ENCODE assay signal across 11 cellular contexts in genomic region chr19:49520705-49521319, GRCh38. TPM values are rescaled to one million over a fixed set of nuclear protein-coding genes. Genes with fewer than 3 reads are reported as not detected.
A peak's percentile ranks its signal among the peaks of the same experiment; 100 is the strongest.
DNase-seq lines count a peak whose midpoint lies in the region; ATAC-seq and TF ChIP-seq lines count a peak whose summit lies in the region.
"Had no signal": no experiment of that assay in that cellular context is flagged by ENCODE, and none has a peak within 500 bp of the region (broad histone marks: within the 10 kb centered on the region; RNA-seq: fewer than 3 reads in every experiment).

No MANE protein-coding gene starts in this region.

- no peak overlapping the region for H3K27ac ChIP-seq in right lobe of liver

- TF ChIP-seq CTCF in right lobe of liver (IDR thresholded peaks at IDR 0.05), result no peak

- no peaks in the 10 kb centered on the region for H3K9me3 ChIP-seq in right lobe of liver
- H3K9me3 ChIP-seq: transverse colon had no signal

- DNase-seq in G401 (ENCODE audit: low spot score), result peak; percentile 23
- DNase-seq in right lobe of liver, result no peak
- no peak for DNase-seq in NCI-H526 (lab: John Stamatoyannopoulos, UW)
- DNase-seq in T-helper 2 cell, result no peak
- DNase-seq: activated CD8-positive, alpha-beta memory T cell treated with anti-CD3 and anti-CD28 coated beads, Interleukin-2, amount 10 ng/mL, durations not matched to agents 7 days and 5 days; dermis blood vessel endothelial cell; DMS 273 treated with DMSO at 0.1 percent for 48 hours; NCI-H1694; NCI-H69; SHP77 treated with DMSO at 0.1 percent for 48 hours; transverse colon had no signal

- in situ Hi-C loops in G401 (cut with HindIII; ENCODE audit: low sequenced_read_pairs), result no loop called here

- no peak for TF ChIP-seq POLR2A in right lobe of liver (IDR thresholded peaks at IDR 0.05)

- H3K36me3 ChIP-seq in right lobe of liver, result peaks cover 0 to 38% (median 2%) of the 10 kb centered on the region in 4 donors

- no peaks in the 10 kb centered on the region for H3K27me3 ChIP-seq in right lobe of liver
- H3K27me3 ChIP-seq: transverse colon had no signal

- ATAC-seq in right lobe of liver, result peak; percentile 42 to 68 (median 54)
- ATAC-seq: activated CD8-positive, alpha-beta memory T cell treated with anti-CD3 and anti-CD28 coated beads, Interleukin-2, amount 10 ng/mL, durations not matched to agents 7 days and 5 days had no signal

- peaks cover 0 to 3% (median 0%) of the 10 kb centered on the region in 4 donors for H3K4me1 ChIP-seq in right lobe of liver

- no peak overlapping the region for H3K4me3 ChIP-seq in right lobe of liver
- H3K4me3 ChIP-seq: transverse colon had no signal

- 69% methylated on average over 6 of the region's 13 CpGs for WGBS in right lobe of liver (ENCODE audit: insufficient coverage, low coverage, low lambda C conversion rate, missing lambda C conversion rate)

- intact Hi-C loops in right lobe of liver (cut with DNase I), result no loop called here

RNA-seq across cellular contexts. Expression of gene RCN3, which starts 7.0 kb away (rescaled TPM):
- total RNA-seq in G401 (2014; rRNA removed; shearing (Covaris generic)), result 0.74 and 10.8 TPM in 2 replicates
- 10 to 100 TPM in 3 of 6 experiments, 1 to 10 TPM in 3; 5.3 to 18.0 (median 10.9) TPM for total RNA-seq in right lobe of liver

RNA-seq across cellular contexts. Expression of gene FCGRT, which starts 8.4 kb away (rescaled TPM):
- 29.8 and 35.9 TPM in 2 replicates for total RNA-seq in G401 (2014; rRNA removed; shearing (Covaris generic))
- 100 to 1,000 TPM; 123 to 335 (median 245) TPM for total RNA-seq in right lobe of liver

RNA-seq across cellular contexts. Expression of gene RPS11, which starts 24.6 kb away (rescaled TPM):
- 2,371 and 2,995 TPM in 2 replicates for total RNA-seq in G401 (2014; rRNA removed; shearing (Covaris generic))
- total RNA-seq in right lobe of liver, result 1,000 to 10,000 TPM in 2 of 6 experiments, 100 to 1,000 TPM in 4; 417 to 1,739 (median 617) TPM

RNA-seq across cellular contexts. Expression of gene RPL13A, which starts 33.4 kb away (rescaled TPM):
- 2,624 and 3,787 TPM in 2 replicates for total RNA-seq in G401 (2014; rRNA removed; shearing (Covaris generic))
- total RNA-seq in right lobe of liver, result 100 to 1,000 TPM; 675 to 992 (median 801) TPM

RNA-seq across cellular contexts. Expression of gene FLT3LG, which starts 46.8 kb away (rescaled TPM):
- 0.74 TPM in 1 of 2 replicates, not detected in the other for total RNA-seq in G401 (2014; rRNA removed; shearing (Covaris generic))
- total RNA-seq in right lobe of liver, result 1 to 10 TPM in 5 of 6 experiments, under 1 TPM in 1; 0.80 to 4.4 (median 2.3) TPM
